Comparison of ENCODE assay signal across 15 cellular contexts in genomic region chr9:33794560-33794959, GRCh38. TPM values are rescaled to one million over a fixed set of nuclear protein-coding genes. Genes with fewer than 3 reads are reported as not detected.
DNase-seq lines count a peak whose midpoint lies in the region; ATAC-seq and TF ChIP-seq lines count a peak whose summit lies in the region.
"Had no signal": no experiment of that assay in that cellular context is flagged by ENCODE, and none has a peak within 500 bp of the region (broad histone marks: within the 10 kb centered on the region; RNA-seq: fewer than 3 reads in every experiment).

No MANE protein-coding gene starts in this region.

- H3K9me2 ChIP-seq in Karpas-422 (replicated peaks; ENCODE audit: insufficient read depth, low read length): no peaks in the 10 kb centered on the region

- CTCF ChIA-PET in CD4-positive, alpha-beta T cell (lab: Charles Lee): no interaction called here

- no peaks in the 10 kb centered on the region for H3K9me3 Mint-ChIP-seq in CD4-positive, alpha-beta T cell
- H3K9me3 Mint-ChIP-seq in central memory CD8-positive, alpha-beta T cell: no peaks in the 10 kb centered on the region

- H3K27ac ChIP-seq in CD4-positive, alpha-beta T cell (ENCODE audit: low read depth, low read length): no peak overlapping the region
- no peak overlapping the region for H3K27ac ChIP-seq in Karpas-422 (ENCODE audit: low read length)
- H3K27ac ChIP-seq: left lung, testis had no signal

- H3K79me2 ChIP-seq in Karpas-422 (ENCODE audit: low read length): no peaks in the 10 kb centered on the region

- H3K36me3 ChIP-seq in Karpas-422 (ENCODE audit: insufficient read depth, low read length): no peaks in the 10 kb centered on the region
- H3K36me3 ChIP-seq: left lung had no signal

- POLR2A ChIA-PET in CD4-positive, alpha-beta T cell (lab: Charles Lee): no interaction called here

- H3K4me3 Mint-ChIP-seq in CD4-positive, alpha-beta T cell: no peak overlapping the region
- no peak overlapping the region for H3K4me3 Mint-ChIP-seq in central memory CD8-positive, alpha-beta T cell
- H3K4me3 Mint-ChIP-seq: CD14-positive monocyte, IgD-negative memory B cell had no signal

- DNase-seq in NCI-H187 (lab: John Stamatoyannopoulos, UW) (peak; percentile 37 to 45), NCI-H187 treated with DMSO at 0.1 percent for 48 hours (lab: John Stamatoyannopoulos, UW) (no peak), NCI-H510A (lab: John Stamatoyannopoulos, UW) (peak; percentile 40), Karpas-422 (no peak), erythroblast (lab: John Stamatoyannopoulos, UW) (no peak)
- DNase-seq in CD4-positive, alpha-beta T cell: no peak
- no peak for DNase-seq in central memory CD8-positive, alpha-beta T cell (ENCODE audit: low spot score in 2 of 2)
- DNase-seq: effector CD4-positive, alpha-beta T cell; left lung; NCI-H1092 treated with DMSO at 0.1 percent for 48 hours; T-helper 9 cell; testis had no signal

- no peak overlapping the region for H2AFZ ChIP-seq in Karpas-422 (ENCODE audit: low read length)

- H3K4me1 Mint-ChIP-seq in CD4-positive, alpha-beta T cell (ENCODE audit: low read depth): no peaks in the 10 kb centered on the region
- H3K4me1 Mint-ChIP-seq in central memory CD8-positive, alpha-beta T cell: no peaks in the 10 kb centered on the region
- H3K4me1 Mint-ChIP-seq: IgD-negative memory B cell had no signal

- peaks cover 7% of the 10 kb centered on the region for H3K27me3 ChIP-seq in CD4-positive, alpha-beta T cell (ENCODE audit: control insufficient read depth, insufficient read depth, low read length)
- H3K27me3 ChIP-seq in Karpas-422 (ENCODE audit: low read length): no peaks in the 10 kb centered on the region
- H3K27me3 ChIP-seq: left lung, testis had no signal

- no peak overlapping the region for H3K4me3 ChIP-seq in Karpas-422 (ENCODE audit: low read length)
- H3K4me3 ChIP-seq: left lung, testis had no signal

- no peak for TF ChIP-seq POLR2A in erythroblast (IDR thresholded peaks at IDR 0.05; ENCODE audit: low read length)

- peaks cover 23% of the 10 kb centered on the region for H3K27me3 Mint-ChIP-seq in CD4-positive, alpha-beta T cell
- peaks cover 54% of the 10 kb centered on the region for H3K27me3 Mint-ChIP-seq in central memory CD8-positive, alpha-beta T cell

- no peak overlapping the region for H3K27ac Mint-ChIP-seq in CD4-positive, alpha-beta T cell
- H3K27ac Mint-ChIP-seq in central memory CD8-positive, alpha-beta T cell (ENCODE audit: low read depth): no peak overlapping the region

- H3K9ac ChIP-seq in Karpas-422 (ENCODE audit: low read length): no peak overlapping the region

- intact Hi-C loops in CD4-positive, alpha-beta T cell (cut with DNase I, micrococcal nuclease): no loop called here

- ATAC-seq in CD4-positive, alpha-beta T cell (ENCODE audit: poor library complexity): peak; percentile 39
- peak; percentile 19 for ATAC-seq in central memory CD8-positive, alpha-beta T cell (replicated peaks; ENCODE audit: extremely low read depth, poor library complexity, severe bottlenecking)
- no peak for ATAC-seq in HG03469 (IDR thresholded peaks at IDR 0.05; ENCODE audit: unreplicated experiment)

- no peak overlapping the region for H3K4me2 ChIP-seq in Karpas-422 (ENCODE audit: low read depth, low read length, poor library complexity, severe bottlenecking)

- no peaks in the 10 kb centered on the region for H4K20me1 ChIP-seq in Karpas-422 (ENCODE audit: insufficient read depth, low read depth, low read length)

- H3K9me3 ChIP-seq in CD4-positive, alpha-beta T cell (ENCODE audit: control insufficient read depth, low read length): no peaks in the 10 kb centered on the region
- H3K9me3 ChIP-seq in Karpas-422 (ENCODE audit: low read length): no peaks in the 10 kb centered on the region
- H3K9me3 ChIP-seq: left lung, testis had no signal

- H3K4me1 ChIP-seq in Karpas-422 (ENCODE audit: low read length): no peaks in the 10 kb centered on the region
- H3K4me1 ChIP-seq: left lung, testis had no signal

- H3K36me3 Mint-ChIP-seq in CD4-positive, alpha-beta T cell (ENCODE audit: low read depth): no peaks in the 10 kb centered on the region
- H3K36me3 Mint-ChIP-seq in central memory CD8-positive, alpha-beta T cell (ENCODE audit: insufficient read depth): no peaks in the 10 kb centered on the region
- H3K36me3 Mint-ChIP-seq: CD14-positive monocyte had no signal

- no peak for TF ChIP-seq CTCF in CD4-positive, alpha-beta T cell (IDR thresholded peaks at IDR 0.05)

RNA-seq across cellular contexts. Expression of gene PRSS3, which starts 0.8 kb away (rescaled TPM):
- total RNA-seq in CD4-positive, alpha-beta T cell: not detected
- 0.40 TPM in 1 of 2 replicates, not detected in the other for total RNA-seq in Karpas-422 (2014; rRNA removed; shearing (Covaris generic); ENCODE audit: low replicate concordance)

RNA-seq across cellular contexts. Expression of gene UBE2R2, which starts 22.4 kb away (rescaled TPM):
- total RNA-seq in CD4-positive, alpha-beta T cell: 10 to 100 TPM; 22.7 to 24.5 TPM
- 21.7 and 34.0 TPM in 2 replicates for total RNA-seq in Karpas-422 (2014; rRNA removed; shearing (Covaris generic); ENCODE audit: low replicate concordance)

Comparison
In these comparisons a context has a peak if more than half of its experiments do, and no peak if none do; other contexts are left out.
1. DNase-seq: peak in NCI-H187 (2 of 2) and NCI-H510A (single experiment); none in NCI-H187 treated with DMSO at 0.1 percent for 48 hours (single experiment), CD4-positive, alpha-beta T cell (0 of 10), central memory CD8-positive, alpha-beta T cell (0 of 2), Karpas-422 (single experiment) and erythroblast (0 of 2).